In genomic region chr20:31572701-31573554, GRCh38 we compare ENCODE assay signal across 8 cellular contexts. TPM values are rescaled to one million over a fixed set of nuclear protein-coding genes. Genes with fewer than 3 reads are reported as not detected.
A peak's percentile ranks its signal among the peaks of the same experiment; 100 is the strongest.
DNase-seq lines count a peak whose midpoint lies in the region; ATAC-seq and TF ChIP-seq lines count a peak whose summit lies in the region.

No MANE protein-coding gene starts in this region.

- DNase-seq in C1 segment of cervical spinal cord (lab: John Stamatoyannopoulos, UW): peak; percentile 65 to 93 (median 84)
- peak; percentile 98 for DNase-seq in NCI-H748 (lab: John Stamatoyannopoulos, UW; ENCODE audit: unreplicated experiment)
- peak; percentile 73 to 75 for DNase-seq in activated CD4-positive, alpha-beta T cell treated with anti-CD3 and anti-CD28 coated beads, Interleukin-2, amount 50 U/mL, for 4 hours
- peak; percentile 99 for DNase-seq in dermis blood vessel endothelial cell
- peak; percentile 96 to 98 (median 97) for DNase-seq in right lobe of liver
- DNase-seq in stimulated activated CD4-positive, alpha-beta T cell treated with anti-CD3 and anti-CD28 coated beads, Interleukin-4, amount 100 ng/mL, for 24 hours: peak; percentile 82

- WGBS in right lobe of liver (ENCODE audit: insufficient coverage, low coverage, low lambda C conversion rate, missing lambda C conversion rate): 0% methylated on average over 7 of the region's 63 CpGs

- H3K4me1 ChIP-seq in right lobe of liver: peaks cover 0 to 42% (median 16%) of the 10 kb centered on the region in 4 donors

- H3K4me3 ChIP-seq in right lobe of liver: peak overlapping the region; percentile 47 to 73 (median 52)

- no peak for TF ChIP-seq CTCF in right lobe of liver (IDR thresholded peaks at IDR 0.05)

- TF ChIP-seq POLR2A in right lobe of liver (IDR thresholded peaks at IDR 0.05): peak; percentile 96

- intact Hi-C loops in right lobe of liver (cut with DNase I): no loop called here

- H3K9me3 ChIP-seq in right lobe of liver: no peaks in the 10 kb centered on the region

- no peaks in the 10 kb centered on the region for H3K36me3 ChIP-seq in right lobe of liver

- peak overlapping the region; percentile 73 to 85 (median 82) for H3K27ac ChIP-seq in right lobe of liver

- H3K27me3 ChIP-seq in right lobe of liver: no peaks in the 10 kb centered on the region

- peak; percentile 83 for ATAC-seq in GM19395 (IDR thresholded peaks at IDR 0.05; ENCODE audit: unreplicated experiment)
- peak; percentile 80 for ATAC-seq in HG03558 (IDR thresholded peaks at IDR 0.05; ENCODE audit: extremely low read depth, unreplicated experiment)
- ATAC-seq in right lobe of liver: peak; percentile 75 to 90 (median 87)

RNA-seq across cellular contexts. Expression of gene ID1, which starts 32.2 kb away (rescaled TPM):
- total RNA-seq in dermis blood vessel endothelial cell (768 and 1,287 TPM in 2 replicates), right lobe of liver (100 to 1,000 TPM in 2 of 6 experiments, 10 to 100 TPM in 4; 12.9 to 300 (median 35.0) TPM)

RNA-seq across cellular contexts. Expression of gene HM13, which starts 58.7 kb away (rescaled TPM):
- total RNA-seq in dermis blood vessel endothelial cell: 44.9 and 74.1 TPM in 2 replicates
- total RNA-seq in right lobe of liver: 100 to 1,000 TPM in 5 of 6 experiments, 10 to 100 TPM in 1; 78.1 to 141 (median 114) TPM

Comparison
In these comparisons a context has a peak if more than half of its experiments do, and no peak if none do; other contexts are left out.
1. Peak in every context shown above with its lines: DNase-seq, ATAC-seq, H3K4me3 ChIP-seq and H3K27ac ChIP-seq.